Comparison of ENCODE assay signal across 1 cellular context in genomic region chr19:41871573-41872383, GRCh38.
TF ChIP-seq lines count a peak whose summit lies in the region.

No MANE protein-coding gene starts in this region.

TF ChIP-seq in GM12878, 131 proteins besides CTCF, POLR2A, EP300 and RAD21 (continued from another document):
- TF ChIP-seq, protein P1, sequence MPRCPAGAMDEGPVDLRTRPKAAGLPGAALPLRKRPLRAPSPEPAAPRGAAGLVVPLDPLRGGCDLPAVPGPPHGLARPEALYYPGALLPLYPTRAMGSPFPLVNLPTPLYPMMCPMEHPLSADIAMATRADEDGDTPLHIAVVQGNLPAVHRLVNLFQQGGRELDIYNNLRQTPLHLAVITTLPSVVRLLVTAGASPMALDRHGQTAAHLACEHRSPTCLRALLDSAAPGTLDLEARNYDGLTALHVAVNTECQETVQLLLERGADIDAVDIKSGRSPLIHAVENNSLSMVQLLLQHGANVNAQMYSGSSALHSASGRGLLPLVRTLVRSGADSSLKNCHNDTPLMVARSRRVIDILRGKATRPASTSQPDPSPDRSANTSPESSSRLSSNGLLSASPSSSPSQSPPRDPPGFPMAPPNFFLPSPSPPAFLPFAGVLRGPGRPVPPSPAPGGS (IDR thresholded peaks at IDR 0.05; ENCODE audit: borderline replicate concordance, insufficient read depth, low read depth, low read length, poor library complexity, severe bottlenecking): peak; percentile 62
- no peak for TF ChIP-seq MEF2A (IDR thresholded peaks at IDR 0.05; ENCODE audit: insufficient read depth, low read depth, low read length)
- no peak for TF ChIP-seq ZNF592 (IDR thresholded peaks at IDR 0.05)
- TF ChIP-seq CBX3 (IDR thresholded peaks at IDR 0.05; ENCODE audit: borderline replicate concordance, low read depth): no peak
- peak in 1 of 2 experiments; percentile 90; a peak in 2 of 4 replicates for TF ChIP-seq ETV6 (conservative IDR thresholded peaks at IDR 0.05 in 1 of 2, IDR thresholded peaks at IDR 0.05 in 1 of 2; ENCODE audit: borderline replicate concordance in 1 of 2, low read depth in 1 of 2)
- peak; percentile 98 for TF ChIP-seq IKZF2 (IDR thresholded peaks at IDR 0.05)
- TF ChIP-seq DPF2 (IDR thresholded peaks at IDR 0.05): peak; percentile 82
- TF ChIP-seq TBL1XR1 (IDR thresholded peaks at IDR 0.05; ENCODE audit: low read depth, low read length): peak; percentile 70
- TF ChIP-seq TCF7 (IDR thresholded peaks at IDR 0.05; ENCODE audit: borderline replicate concordance): peak; percentile 27; the same call in 1 of the 2 replicates
- TF ChIP-seq E2F8 (IDR thresholded peaks at IDR 0.05; ENCODE audit: low read depth, partially characterized antibody): peak; percentile 50
- TF ChIP-seq ZBED1 (IDR thresholded peaks at IDR 0.05; ENCODE audit: borderline replicate concordance): peak; percentile 84
- TF ChIP-seq BCLAF1 (IDR thresholded peaks at IDR 0.05): no peak
- TF ChIP-seq FOXM1 (IDR thresholded peaks at IDR 0.05; ENCODE audit: low read depth, low read length): peak; percentile 49
- no peak for TF ChIP-seq ESRRA (IDR thresholded peaks at IDR 0.05; ENCODE audit: low read length)
- TF ChIP-seq CHD2 (IDR thresholded peaks at IDR 0.05; ENCODE audit: borderline replicate concordance, low read depth, low read length): peak; percentile 75
- TF ChIP-seq CREB1 (IDR thresholded peaks at IDR 0.05; ENCODE audit: low read depth): 0 out of 2 replicates have a peak, but pooled peaks have one; percentile 59
- peak; percentile 81 for TF ChIP-seq MTA2 (IDR thresholded peaks at IDR 0.05; ENCODE audit: low read depth)
- no peak for TF ChIP-seq MLLT1 (IDR thresholded peaks at IDR 0.05)
- peak; percentile 91 for TF ChIP-seq RUNX3 (IDR thresholded peaks at IDR 0.05; ENCODE audit: low read length)
- peak; percentile 38; the same call in 1 of the 2 replicates for TF ChIP-seq IRF4 (IDR thresholded peaks at IDR 0.05; ENCODE audit: low read depth, low read length)
- TF ChIP-seq ASH2L (IDR thresholded peaks at IDR 0.05; ENCODE audit: borderline replicate concordance, low read depth): 0 out of 2 replicates have a peak, but pooled peaks have one; percentile 36
- TF ChIP-seq RB1 (IDR thresholded peaks at IDR 0.05; ENCODE audit: borderline replicate concordance): 0 out of 2 replicates have a peak, but pooled peaks have one; percentile 24
- peak; percentile 71; the same call in 1 of the 2 replicates for TF ChIP-seq TCF3 (IDR thresholded peaks at IDR 0.05; ENCODE audit: borderline replicate concordance, insufficient read depth, low read depth, low read length)
- peak; percentile 96 for TF ChIP-seq NR2F1 (conservative IDR thresholded peaks at IDR 0.05)
- TF ChIP-seq, protein P2, sequence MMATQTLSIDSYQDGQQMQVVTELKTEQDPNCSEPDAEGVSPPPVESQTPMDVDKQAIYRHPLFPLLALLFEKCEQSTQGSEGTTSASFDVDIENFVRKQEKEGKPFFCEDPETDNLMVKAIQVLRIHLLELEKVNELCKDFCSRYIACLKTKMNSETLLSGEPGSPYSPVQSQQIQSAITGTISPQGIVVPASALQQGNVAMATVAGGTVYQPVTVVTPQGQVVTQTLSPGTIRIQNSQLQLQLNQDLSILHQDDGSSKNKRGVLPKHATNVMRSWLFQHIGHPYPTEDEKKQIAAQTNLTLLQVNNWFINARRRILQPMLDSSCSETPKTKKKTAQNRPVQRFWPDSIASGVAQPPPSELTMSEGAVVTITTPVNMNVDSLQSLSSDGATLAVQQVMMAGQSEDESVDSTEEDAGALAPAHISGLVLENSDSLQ (IDR thresholded peaks at IDR 0.05): peak; percentile 75
- TF ChIP-seq GABPA (IDR thresholded peaks at IDR 0.05; ENCODE audit: low read depth): 0 out of 2 replicates have a peak, but pooled peaks have one; percentile 52
- no peak for TF ChIP-seq RCOR1 (conservative IDR thresholded peaks at IDR 0.05; ENCODE audit: low read depth, low read length)
- TF ChIP-seq ATF7 (IDR thresholded peaks at IDR 0.05; ENCODE audit: low read depth): peak; percentile 79
- peak; percentile 82; the same call in 1 of the 2 replicates for TF ChIP-seq POLR2AphosphoS5 (IDR thresholded peaks at IDR 0.05; ENCODE audit: low read length)
- TF ChIP-seq BMI1 (IDR thresholded peaks at IDR 0.05; ENCODE audit: borderline replicate concordance): no peak
- no peak for TF ChIP-seq SRF (IDR thresholded peaks at IDR 0.05; ENCODE audit: low read depth in 2 of 2, low read length in 2 of 2)
- TF ChIP-seq SPI1 (IDR thresholded peaks at IDR 0.05; ENCODE audit: borderline replicate concordance, insufficient read depth, low read depth, low read length): peak; percentile 22
- no peak for TF ChIP-seq SUZ12 (IDR thresholded peaks at IDR 0.05; ENCODE audit: unreplicated experiment)
- peak; percentile 36 for TF ChIP-seq KLF5 (IDR thresholded peaks at IDR 0.05; ENCODE audit: partially characterized antibody)
- TF ChIP-seq MEF2B (IDR thresholded peaks at IDR 0.05; ENCODE audit: partially characterized antibody, poor library complexity, severe bottlenecking): peak; percentile 91
- TF ChIP-seq ZSCAN29 (IDR thresholded peaks at IDR 0.05): no peak
- peak; percentile 69 for TF ChIP-seq PAX5 (IDR thresholded peaks at IDR 0.05; ENCODE audit: borderline replicate concordance, low read depth, low read length)
- TF ChIP-seq, protein P3, sequence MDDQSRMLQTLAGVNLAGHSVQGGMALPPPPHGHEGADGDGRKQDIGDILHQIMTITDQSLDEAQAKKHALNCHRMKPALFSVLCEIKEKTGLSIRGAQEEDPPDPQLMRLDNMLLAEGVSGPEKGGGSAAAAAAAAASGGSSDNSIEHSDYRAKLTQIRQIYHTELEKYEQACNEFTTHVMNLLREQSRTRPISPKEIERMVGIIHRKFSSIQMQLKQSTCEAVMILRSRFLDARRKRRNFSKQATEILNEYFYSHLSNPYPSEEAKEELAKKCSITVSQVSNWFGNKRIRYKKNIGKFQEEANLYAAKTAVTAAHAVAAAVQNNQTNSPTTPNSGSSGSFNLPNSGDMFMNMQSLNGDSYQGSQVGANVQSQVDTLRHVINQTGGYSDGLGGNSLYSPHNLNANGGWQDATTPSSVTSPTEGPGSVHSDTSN (IDR thresholded peaks at IDR 0.05; ENCODE audit: insufficient replicate concordance, low read depth, low read length): peak; percentile 41
- peak; percentile 77; the same call in 1 of the 2 replicates for TF ChIP-seq CREM (IDR thresholded peaks at IDR 0.05; ENCODE audit: low read depth)
- no peak; the same call in 1 of the 3 replicates for TF ChIP-seq POU2F2 (IDR thresholded peaks at IDR 0.05; ENCODE audit: borderline replicate concordance, low read depth, low read length)
- TF ChIP-seq RAD51 (IDR thresholded peaks at IDR 0.05): no peak
- TF ChIP-seq NFIC (IDR thresholded peaks at IDR 0.05; ENCODE audit: low read depth, low read length): peak; percentile 65
- TF ChIP-seq SMAD5 (IDR thresholded peaks at IDR 0.05; ENCODE audit: low read depth): peak; percentile 17
- no peak for TF ChIP-seq EZH2 (IDR thresholded peaks at IDR 0.05; ENCODE audit: borderline replicate concordance, control insufficient read depth, low read depth, low read length)
